In genomic region chr11:82038151-82038550, GRCh38 we compare ENCODE assay signal across 24 cellular contexts.
DNase-seq lines count a peak whose midpoint lies in the region; ATAC-seq and TF ChIP-seq lines count a peak whose summit lies in the region.
"Had no signal": no experiment of that assay in that cellular context is flagged by ENCODE, and none has a peak within 500 bp of the region (broad histone marks: within the 10 kb centered on the region; RNA-seq: fewer than 3 reads in every experiment).

No MANE protein-coding gene starts in this region.

- H3K4me3 Mint-ChIP-seq in GM23338 = no peak overlapping the region
- H3K4me3 Mint-ChIP-seq: activated CD4-positive, alpha-beta T cell treated with anti-CD3 and anti-CD28 coated beads, Interleukin-2, amount 10 ng/mL, durations not matched to agents 24 days and 14 days; activated naive CD4-positive, alpha-beta T cell treated with anti-CD3 and anti-CD28 coated beads for 36 hours; CD14-positive monocyte; H9; T-helper 17 cell had no signal

- no peak for ATAC-seq in GM23338
- ATAC-seq in HG03196 (IDR thresholded peaks at IDR 0.05; ENCODE audit: unreplicated experiment) = no peak
- ATAC-seq in GM18511 (IDR thresholded peaks at IDR 0.05; ENCODE audit: unreplicated experiment) = no peak
- ATAC-seq: psoas muscle, T-helper 17 cell had no signal

- no peaks in the 10 kb centered on the region for H3K9me3 Mint-ChIP-seq in GM23338
- H3K9me3 Mint-ChIP-seq: activated CD4-positive, alpha-beta T cell treated with anti-CD3 and anti-CD28 coated beads, Interleukin-2, amount 10 ng/mL, durations not matched to agents 24 days and 14 days; activated naive CD4-positive, alpha-beta T cell treated with anti-CD3 and anti-CD28 coated beads for 36 hours; CD14-positive monocyte; H9 had no signal

- WGBS in spleen, 5 donors = 60 to 71% (median 62%) methylated on average over 2 of the region's 2 CpGs

- no peaks in the 10 kb centered on the region for H3K9me3 ChIP-seq in spleen
- H3K9me3 ChIP-seq: psoas muscle, SK-N-SH had no signal

- H3K4me2 ChIP-seq in GM23338 = no peak overlapping the region
- H3K4me2 ChIP-seq: SK-N-SH had no signal

- no peaks in the 10 kb centered on the region for H3F3A ChIP-seq in GM23338 (replicated peaks; ENCODE audit: low read depth)

- peaks cover 3% of the 10 kb centered on the region; the same call in 1 of the 2 replicates for H3K9me2 ChIP-seq in GM23338 (ENCODE audit: insufficient read depth)
- H3K9me2 ChIP-seq: SK-N-SH had no signal

- H3K4me3 ChIP-seq in GM23338 (no peak overlapping the region), epithelial cell of proximal tubule (ENCODE audit: low read depth, low read length) (no peak overlapping the region), spleen (no peak overlapping the region)
- H3K4me3 ChIP-seq: psoas muscle, skin epidermis had no signal

- peak; percentile 23 for DNase-seq in COR-L47 (lab: John Stamatoyannopoulos, UW)
- no peak for DNase-seq in GM23338 (ENCODE audit: low spot score)
- peak; percentile 22 for DNase-seq in SK-MEL-5 (ENCODE audit: low read depth, low spot score)
- DNase-seq in epithelial cell of proximal tubule (ENCODE audit: low read depth) = no peak
- DNase-seq in spleen = no peak
- no peak for DNase-seq in NCI-H526 treated with DMSO at 0.1 percent for 48 hours (lab: John Stamatoyannopoulos, UW)
- DNase-seq: activated CD4-positive, alpha-beta T cell treated with anti-CD3 and anti-CD28 coated beads, Interleukin-2, amount 10 ng/mL, durations not matched to agents 24 days and 14 days; activated naive CD4-positive, alpha-beta T cell treated with anti-CD3 and anti-CD28 coated beads for 36 hours; amygdala; DMS 273 treated with DMSO at 0.1 percent for 48 hours; H9; head of caudate nucleus; NCI-H2029; NCI-H226; NK-92 treated with Interleukin-12 subunit alpha and Interleukin-12 subunit beta, amount 100 ng/mL, for 24 hours; psoas muscle; SK-N-SH; stimulated activated CD4-positive, alpha-beta T cell treated with anti-CD3 and anti-CD28 coated beads, Interleukin-1b, Interleukin-23, amount 100 ng/mL, for 48 hours; T-helper 17 cell; trophoblast cell had no signal

- H3K27me3 Mint-ChIP-seq in GM23338 (ENCODE audit: insufficient read depth, low read depth, poor library complexity) = no peaks in the 10 kb centered on the region
- H3K27me3 Mint-ChIP-seq: activated CD4-positive, alpha-beta T cell treated with anti-CD3 and anti-CD28 coated beads, Interleukin-2, amount 10 ng/mL, durations not matched to agents 24 days and 14 days; T-helper 17 cell had no signal

- no peaks in the 10 kb centered on the region for H3K4me1 ChIP-seq in GM23338 (ENCODE audit: insufficient read depth)
- H3K4me1 ChIP-seq in spleen = no peaks in the 10 kb centered on the region
- H3K4me1 ChIP-seq: psoas muscle had no signal

- H3K27me3 ChIP-seq in GM23338 (ENCODE audit: insufficient read depth) (no peaks in the 10 kb centered on the region), spleen (replicated peaks in 1 of 7) (no peaks in the 10 kb centered on the region)

- H3K36me3 Mint-ChIP-seq in GM23338 (ENCODE audit: low read depth) = no peaks in the 10 kb centered on the region
- H3K36me3 Mint-ChIP-seq: CD14-positive monocyte had no signal

- intact Hi-C loops in spleen (cut with DNase I; ENCODE audit: low total_unique reads) = no loop called here

- H3K36me3 ChIP-seq in GM23338 (ENCODE audit: insufficient read depth) = no peaks in the 10 kb centered on the region
- no peaks in the 10 kb centered on the region for H3K36me3 ChIP-seq in spleen

- H3K27ac Mint-ChIP-seq in GM23338 = peak overlapping the region; percentile 38; the same call in 1 of the 2 replicates
- H3K27ac Mint-ChIP-seq: activated CD4-positive, alpha-beta T cell treated with anti-CD3 and anti-CD28 coated beads, Interleukin-2, amount 10 ng/mL, durations not matched to agents 24 days and 14 days; activated naive CD4-positive, alpha-beta T cell treated with anti-CD3 and anti-CD28 coated beads for 36 hours; CD14-positive monocyte; H9; T-helper 17 cell had no signal

- peaks cover 2% of the 10 kb centered on the region; the same call in 2 of the 3 replicates for H3K4me1 Mint-ChIP-seq in GM23338
- H3K4me1 Mint-ChIP-seq: activated CD4-positive, alpha-beta T cell treated with anti-CD3 and anti-CD28 coated beads, Interleukin-2, amount 10 ng/mL, durations not matched to agents 24 days and 14 days; CD14-positive monocyte; H9; T-helper 17 cell had no signal

- H3K27ac ChIP-seq in GM23338 (ENCODE audit: low read depth) (no peak overlapping the region), spleen (no peak overlapping the region)
- H3K27ac ChIP-seq: psoas muscle, skin epidermis had no signal

- H3K79me2 ChIP-seq in GM23338 (replicated peaks; ENCODE audit: insufficient read depth) = no peaks in the 10 kb centered on the region

- peak overlapping the region; percentile 5; the same call in 1 of the 2 replicates for H2AFZ ChIP-seq in GM23338

- H4K20me1 ChIP-seq in GM23338 (replicated peaks; ENCODE audit: insufficient read depth) = no peaks in the 10 kb centered on the region

- TF ChIP-seq CTCF in GM23338 (conservative IDR thresholded peaks at IDR 0.05; ENCODE audit: low read depth in 2 of 2) = peak in 1 of 2 experiments; percentile 7; a peak in 1 of 4 replicates
- peak; percentile 43 for TF ChIP-seq CTCF in epithelial cell of proximal tubule (conservative IDR thresholded peaks at IDR 0.05; ENCODE audit: low read depth, low read length)
- TF ChIP-seq CTCF in spleen (IDR thresholded peaks at IDR 0.05 in 8 of 11, conservative IDR thresholded peaks at IDR 0.05 in 3 of 11) = peak in 1 of 11 experiments; percentile 11

- TF ChIP-seq POLR2A in spleen (IDR thresholded peaks at IDR 0.05) = no peak

- in situ Hi-C loops in SK-MEL-5 (cut with HindIII; ENCODE audit: low pct_unique_long_range_greater_than_20kb, low sequenced_read_pairs) = no loop called here

TF ChIP-seq in GM23338, 12 proteins besides CTCF, POLR2A, EP300 and RAD21 (continues in another document):
- TF ChIP-seq ZNF331 (CRISPR knock-in tag; IDR thresholded peaks at IDR 0.05; ENCODE audit: low read depth) = no peak
- no peak for TF ChIP-seq NANOG (IDR thresholded peaks at IDR 0.05; ENCODE audit: borderline replicate concordance)
- TF ChIP-seq STAT1 (IDR thresholded peaks at IDR 0.05; ENCODE audit: unreplicated experiment) = no peak
- TF ChIP-seq, protein P1, sequence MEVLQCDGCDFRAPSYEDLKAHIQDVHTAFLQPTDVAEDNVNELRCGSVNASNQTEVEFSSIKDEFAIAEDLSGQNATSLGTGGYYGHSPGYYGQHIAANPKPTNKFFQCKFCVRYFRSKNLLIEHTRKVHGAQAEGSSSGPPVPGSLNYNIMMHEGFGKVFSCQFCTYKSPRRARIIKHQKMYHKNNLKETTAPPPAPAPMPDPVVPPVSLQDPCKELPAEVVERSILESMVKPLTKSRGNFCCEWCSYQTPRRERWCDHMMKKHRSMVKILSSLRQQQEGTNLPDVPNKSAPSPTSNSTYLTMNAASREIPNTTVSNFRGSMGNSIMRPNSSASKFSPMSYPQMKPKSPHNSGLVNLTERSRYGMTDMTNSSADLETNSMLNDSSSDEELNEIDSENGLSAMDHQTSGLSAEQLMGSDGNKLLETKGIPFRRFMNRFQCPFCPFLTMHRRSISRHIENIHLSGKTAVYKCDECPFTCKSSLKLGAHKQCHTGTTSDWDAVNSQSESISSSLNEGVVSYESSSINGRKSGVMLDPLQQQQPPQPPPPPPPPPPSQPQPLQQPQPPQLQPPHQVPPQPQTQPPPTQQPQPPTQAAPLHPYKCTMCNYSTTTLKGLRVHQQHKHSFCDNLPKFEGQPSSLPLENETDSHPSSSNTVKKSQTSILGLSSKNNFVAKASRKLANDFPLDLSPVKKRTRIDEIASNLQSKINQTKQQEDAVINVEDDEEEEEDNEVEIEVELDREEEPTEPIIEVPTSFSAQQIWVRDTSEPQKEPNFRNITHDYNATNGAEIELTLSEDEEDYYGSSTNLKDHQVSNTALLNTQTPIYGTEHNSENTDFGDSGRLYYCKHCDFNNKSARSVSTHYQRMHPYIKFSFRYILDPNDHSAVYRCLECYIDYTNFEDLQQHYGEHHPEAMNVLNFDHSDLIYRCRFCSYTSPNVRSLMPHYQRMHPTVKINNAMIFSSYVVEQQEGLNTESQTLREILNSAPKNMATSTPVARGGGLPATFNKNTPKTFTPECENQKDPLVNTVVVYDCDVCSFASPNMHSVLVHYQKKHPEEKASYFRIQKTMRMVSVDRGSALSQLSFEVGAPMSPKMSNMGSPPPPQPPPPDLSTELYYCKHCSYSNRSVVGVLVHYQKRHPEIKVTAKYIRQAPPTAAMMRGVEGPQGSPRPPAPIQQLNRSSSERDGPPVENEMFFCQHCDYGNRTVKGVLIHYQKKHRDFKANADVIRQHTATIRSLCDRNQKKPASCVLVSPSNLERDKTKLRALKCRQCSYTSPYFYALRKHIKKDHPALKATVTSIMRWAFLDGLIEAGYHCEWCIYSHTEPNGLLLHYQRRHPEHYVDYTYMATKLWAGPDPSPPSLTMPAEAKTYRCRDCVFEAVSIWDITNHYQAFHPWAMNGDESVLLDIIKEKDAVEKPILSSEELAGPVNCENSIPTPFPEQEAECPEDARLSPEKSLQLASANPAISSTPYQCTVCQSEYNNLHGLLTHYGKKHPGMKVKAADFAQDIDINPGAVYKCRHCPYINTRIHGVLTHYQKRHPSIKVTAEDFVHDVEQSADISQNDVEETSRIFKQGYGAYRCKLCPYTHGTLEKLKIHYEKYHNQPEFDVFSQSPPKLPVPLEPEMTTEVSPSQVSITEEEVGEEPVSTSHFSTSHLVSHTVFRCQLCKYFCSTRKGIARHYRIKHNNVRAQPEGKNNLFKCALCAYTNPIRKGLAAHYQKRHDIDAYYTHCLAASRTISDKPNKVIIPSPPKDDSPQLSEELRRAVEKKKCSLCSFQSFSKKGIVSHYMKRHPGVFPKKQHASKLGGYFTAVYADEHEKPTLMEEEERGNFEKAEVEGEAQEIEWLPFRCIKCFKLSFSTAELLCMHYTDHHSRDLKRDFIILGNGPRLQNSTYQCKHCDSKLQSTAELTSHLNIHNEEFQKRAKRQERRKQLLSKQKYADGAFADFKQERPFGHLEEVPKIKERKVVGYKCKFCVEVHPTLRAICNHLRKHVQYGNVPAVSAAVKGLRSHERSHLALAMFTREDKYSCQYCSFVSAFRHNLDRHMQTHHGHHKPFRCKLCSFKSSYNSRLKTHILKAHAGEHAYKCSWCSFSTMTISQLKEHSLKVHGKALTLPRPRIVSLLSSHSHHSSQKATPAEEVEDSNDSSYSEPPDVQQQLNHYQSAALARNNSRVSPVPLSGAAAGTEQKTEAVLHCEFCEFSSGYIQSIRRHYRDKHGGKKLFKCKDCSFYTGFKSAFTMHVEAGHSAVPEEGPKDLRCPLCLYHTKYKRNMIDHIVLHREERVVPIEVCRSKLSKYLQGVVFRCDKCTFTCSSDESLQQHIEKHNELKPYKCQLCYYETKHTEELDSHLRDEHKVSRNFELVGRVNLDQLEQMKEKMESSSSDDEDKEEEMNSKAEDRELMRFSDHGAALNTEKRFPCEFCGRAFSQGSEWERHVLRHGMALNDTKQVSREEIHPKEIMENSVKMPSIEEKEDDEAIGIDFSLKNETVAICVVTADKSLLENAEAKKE (CRISPR knock-in tag; IDR thresholded peaks at IDR 0.05) = no peak
- TF ChIP-seq POLR2AphosphoS5 (IDR thresholded peaks at IDR 0.05; ENCODE audit: low read depth) = no peak
- TF ChIP-seq ZNF114 (CRISPR knock-in tag; IDR thresholded peaks at IDR 0.05) = no peak
- TF ChIP-seq EZH2 (IDR thresholded peaks at IDR 0.05; ENCODE audit: low read depth, unreplicated experiment) = no peak

Comparison
In these comparisons a context has a peak if more than half of its experiments do, and no peak if none do; other contexts are left out.
1. DNase-seq: peak in COR-L47 (single experiment) and SK-MEL-5 (single experiment); none in GM23338 (single experiment), epithelial cell of proximal tubule (single experiment), spleen (single experiment) and NCI-H526 treated with DMSO at 0.1 percent for 48 hours (single experiment).